Comparison of ENCODE assay signal across 21 cellular contexts in genomic region chr10:96973809-96974208, GRCh38.
"Had no signal": no experiment of that assay in that cellular context is flagged by ENCODE, and none has a peak within 500 bp of the region (broad histone marks: within the 10 kb centered on the region; RNA-seq: fewer than 3 reads in every experiment).

No MANE protein-coding gene starts in this region.

- H3K27me3 ChIP-seq: body of pancreas, cardiac muscle cell, heart left ventricle, stomach, suprapubic skin, tibial nerve had no signal

- H3K27me3 Mint-ChIP-seq: activated CD4-positive, alpha-beta T cell treated with anti-CD3 and anti-CD28 coated beads, Interleukin-2, amount 10 ng/mL, durations not matched to agents 24 days and 14 days; activated CD8-positive, alpha-beta memory T cell treated with anti-CD3 and anti-CD28 coated beads, Interleukin-2, amount 10 ng/mL, durations not matched to agents 7 days and 5 days; activated CD8-positive, alpha-beta T cell treated with anti-CD3 and anti-CD28 coated beads for 36 hours; activated naive CD4-positive, alpha-beta T cell treated with anti-CD3 and anti-CD28 coated beads, Interleukin-2, amount 10 ng/mL, durations not matched to agents 7 days and 5 days; naive thymus-derived CD4-positive, alpha-beta T cell had no signal

- H3K9me3 ChIP-seq: body of pancreas, heart left ventricle, psoas muscle, stomach, suprapubic skin, tibial nerve had no signal

- H3K4me3 Mint-ChIP-seq: activated CD4-positive, alpha-beta T cell treated with anti-CD3 and anti-CD28 coated beads, Interleukin-2, amount 10 ng/mL, durations not matched to agents 24 days and 14 days; activated CD8-positive, alpha-beta memory T cell treated with anti-CD3 and anti-CD28 coated beads, Interleukin-2, amount 10 ng/mL, durations not matched to agents 7 days and 5 days; activated CD8-positive, alpha-beta T cell treated with anti-CD3 and anti-CD28 coated beads for 36 hours; activated naive CD4-positive, alpha-beta T cell treated with anti-CD3 and anti-CD28 coated beads, Interleukin-2, amount 10 ng/mL, durations not matched to agents 7 days and 5 days; naive thymus-derived CD4-positive, alpha-beta T cell; T-helper 1 cell treated with Interleukin-12 subunit alpha and Interleukin-12 subunit beta and Interleukin-4 antibody, amounts not matched to agents 30 μg/mL and 1 μg/mL, for 36 hours had no signal

- H3K36me3 ChIP-seq: cardiac muscle cell, heart left ventricle, stomach, suprapubic skin, tibial nerve had no signal

- ATAC-seq: activated CD4-positive, CD25-positive, alpha-beta regulatory T cell treated with anti-CD3 and anti-CD28 coated beads, Interleukin-2, amount 50 U/mL, for 24 hours; activated CD8-positive, alpha-beta memory T cell treated with anti-CD3 and anti-CD28 coated beads, Interleukin-2, amount 10 ng/mL, durations not matched to agents 7 days and 5 days; activated CD8-positive, alpha-beta T cell treated with anti-CD3 and anti-CD28 coated beads for 36 hours; body of pancreas; naive thymus-derived CD4-positive, alpha-beta T cell; psoas muscle; right cardiac atrium had no signal

- H3K36me3 Mint-ChIP-seq: activated naive CD4-positive, alpha-beta T cell treated with anti-CD3 and anti-CD28 coated beads, Interleukin-2, amount 10 ng/mL, durations not matched to agents 7 days and 5 days had no signal

- H3K4me3 ChIP-seq: body of pancreas, cardiac muscle cell, heart left ventricle, psoas muscle, stomach, suprapubic skin, tibial nerve had no signal

- H3K27ac Mint-ChIP-seq: activated CD4-positive, alpha-beta T cell treated with anti-CD3 and anti-CD28 coated beads, Interleukin-2, amount 10 ng/mL, durations not matched to agents 24 days and 14 days; activated CD8-positive, alpha-beta memory T cell treated with anti-CD3 and anti-CD28 coated beads, Interleukin-2, amount 10 ng/mL, durations not matched to agents 7 days and 5 days; activated CD8-positive, alpha-beta T cell treated with anti-CD3 and anti-CD28 coated beads for 36 hours; activated naive CD4-positive, alpha-beta T cell treated with anti-CD3 and anti-CD28 coated beads, Interleukin-2, amount 10 ng/mL, durations not matched to agents 7 days and 5 days; naive thymus-derived CD4-positive, alpha-beta T cell; T-helper 1 cell treated with Interleukin-12 subunit alpha and Interleukin-12 subunit beta and Interleukin-4 antibody, amounts not matched to agents 30 μg/mL and 1 μg/mL, for 36 hours had no signal

- H3K4me1 ChIP-seq: body of pancreas, psoas muscle, stomach, suprapubic skin had no signal

- DNase-seq: activated CD4-positive, alpha-beta T cell treated with anti-CD3 and anti-CD28 coated beads, Interleukin-2, amount 10 ng/mL, durations not matched to agents 24 days and 14 days; activated CD8-positive, alpha-beta memory T cell treated with anti-CD3 and anti-CD28 coated beads, Interleukin-2, amount 10 ng/mL, durations not matched to agents 7 days and 5 days; activated CD8-positive, alpha-beta T cell treated with anti-CD3 and anti-CD28 coated beads for 36 hours; activated effector memory CD4-positive, alpha-beta T cell treated with anti-CD3 and anti-CD28 coated beads, Interleukin-2, amount 50 U/mL, for 16 hours; activated naive CD4-positive, alpha-beta T cell treated with anti-CD3 and anti-CD28 coated beads, Interleukin-2, amount 10 ng/mL, durations not matched to agents 7 days and 5 days; activated T-cell treated with anti-CD3 and anti-CD28 coated beads for 4 hours; body of pancreas; heart left ventricle; left cardiac atrium; naive thymus-derived CD4-positive, alpha-beta T cell; psoas muscle; right cardiac atrium; stimulated activated CD4-positive, alpha-beta T cell treated with anti-CD3 and anti-CD28 coated beads, Interleukin-1b, Interleukin-23, amount 100 ng/mL, for 48 hours; stomach; T1000 had no signal

- H3K9me3 Mint-ChIP-seq: activated CD4-positive, alpha-beta T cell treated with anti-CD3 and anti-CD28 coated beads, Interleukin-2, amount 10 ng/mL, durations not matched to agents 24 days and 14 days; activated CD8-positive, alpha-beta T cell treated with anti-CD3 and anti-CD28 coated beads for 36 hours; activated naive CD4-positive, alpha-beta T cell treated with anti-CD3 and anti-CD28 coated beads, Interleukin-2, amount 10 ng/mL, durations not matched to agents 7 days and 5 days; naive thymus-derived CD4-positive, alpha-beta T cell; T-helper 1 cell treated with Interleukin-12 subunit alpha and Interleukin-12 subunit beta and Interleukin-4 antibody, amounts not matched to agents 30 μg/mL and 1 μg/mL, for 36 hours had no signal

- H3K27ac ChIP-seq: body of pancreas, cardiac muscle cell, epithelial cell of prostate, heart left ventricle, psoas muscle, stomach, suprapubic skin, tibial nerve had no signal
